Comparison of ENCODE assay signal across 21 cellular contexts in the genomic region with DNA sequence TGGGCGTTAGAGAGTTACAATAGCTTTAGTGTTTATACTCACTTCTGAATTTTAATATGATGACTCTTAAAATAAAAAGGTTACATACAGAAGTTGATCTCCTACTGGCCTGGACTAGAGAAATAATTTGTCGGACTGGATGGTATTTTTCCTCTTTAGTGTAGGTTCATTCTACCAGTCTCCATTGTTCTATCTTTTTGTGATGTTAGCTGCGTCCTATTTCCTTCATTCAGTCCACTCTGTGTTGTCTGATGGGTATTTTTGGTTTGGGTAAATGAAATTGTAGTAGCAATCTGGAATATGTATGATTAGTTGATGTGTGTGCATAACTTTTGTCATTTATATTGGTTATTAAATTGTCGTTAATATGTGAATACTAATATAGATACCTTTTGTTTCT.
"Had no signal": no experiment of that assay in that cellular context is flagged by ENCODE, and none has a peak within 500 bp of the region (broad histone marks: within the 10 kb centered on the region; RNA-seq: fewer than 3 reads in every experiment).

No MANE protein-coding gene starts in this region.

- DNase-seq: hypothalamus; immature natural killer cell; left ventricle myocardium inferior; mesendoderm; naive B cell; natural killer cell; ovary; right lobe of liver; stimulated activated CD4-positive, alpha-beta T cell treated with anti-CD3 and anti-CD28 coated beads, Interleukin-1b, Interleukin-23, amount 100 ng/mL, for 48 hours; stimulated activated CD4-positive, alpha-beta T cell treated with anti-CD3 and anti-CD28 coated beads, Interleukin-2, amount 100 ng/mL, for 48 hours; stimulated activated CD4-positive, alpha-beta T cell treated with anti-CD3 and anti-CD28 coated beads, Interleukin-4, amount 100 ng/mL, for 4 hours; stimulated activated CD8-positive, alpha-beta memory T cell treated with anti-CD3 and anti-CD28 coated beads, Interleukin-4, amount 100 ng/mL, for 48 hours; stimulated activated naive B cell treated with anti-CD40 and anti-IgM and Interleukin-4, amounts not matched to agents 10 μg/mL and 1 μg/mL and 100 μg/mL, for 72 hours; stimulated activated naive CD8-positive, alpha-beta T cell treated with anti-CD3 and anti-CD28 coated beads, Interleukin-15, Interleukin-2, amounts not matched to agents 100 U/mL and 50 U/mL, for 24 hours; stomach; testis; thyroid gland; transverse colon; upper lobe of left lung had no signal

- H3K27ac Mint-ChIP-seq: mesothelial cell of epicardium; progenitor cell of endocrine pancreas; stimulated activated naive B cell treated with anti-CD40 and anti-IgM and Interleukin-4, amounts not matched to agents 10 μg/mL and 1 μg/mL and 100 μg/mL, for 72 hours had no signal

- H3K9me3 Mint-ChIP-seq: immature natural killer cell; mesothelial cell of epicardium; naive B cell; natural killer cell; stimulated activated naive B cell treated with anti-CD40 and anti-IgM and Interleukin-4, amounts not matched to agents 10 μg/mL and 1 μg/mL and 100 μg/mL, for 72 hours had no signal

- ATAC-seq: natural killer cell; right lobe of liver; stimulated activated naive B cell treated with anti-CD40 and anti-IgM and Interleukin-4, amounts not matched to agents 10 μg/mL and 1 μg/mL and 100 μg/mL, for 72 hours; stimulated activated naive CD8-positive, alpha-beta T cell treated with anti-CD3 and anti-CD28 coated beads, Interleukin-15, Interleukin-2, amounts not matched to agents 100 U/mL and 50 U/mL, for 24 hours had no signal

- H3K27me3 Mint-ChIP-seq: naive B cell; progenitor cell of endocrine pancreas; stimulated activated naive B cell treated with anti-CD40 and anti-IgM and Interleukin-4, amounts not matched to agents 10 μg/mL and 1 μg/mL and 100 μg/mL, for 72 hours had no signal

- H3K4me3 Mint-ChIP-seq: immature natural killer cell; mesothelial cell of epicardium; natural killer cell; stimulated activated naive B cell treated with anti-CD40 and anti-IgM and Interleukin-4, amounts not matched to agents 10 μg/mL and 1 μg/mL and 100 μg/mL, for 72 hours had no signal
